Comparison of ENCODE assay signal across 8 cellular contexts in the genomic region with DNA sequence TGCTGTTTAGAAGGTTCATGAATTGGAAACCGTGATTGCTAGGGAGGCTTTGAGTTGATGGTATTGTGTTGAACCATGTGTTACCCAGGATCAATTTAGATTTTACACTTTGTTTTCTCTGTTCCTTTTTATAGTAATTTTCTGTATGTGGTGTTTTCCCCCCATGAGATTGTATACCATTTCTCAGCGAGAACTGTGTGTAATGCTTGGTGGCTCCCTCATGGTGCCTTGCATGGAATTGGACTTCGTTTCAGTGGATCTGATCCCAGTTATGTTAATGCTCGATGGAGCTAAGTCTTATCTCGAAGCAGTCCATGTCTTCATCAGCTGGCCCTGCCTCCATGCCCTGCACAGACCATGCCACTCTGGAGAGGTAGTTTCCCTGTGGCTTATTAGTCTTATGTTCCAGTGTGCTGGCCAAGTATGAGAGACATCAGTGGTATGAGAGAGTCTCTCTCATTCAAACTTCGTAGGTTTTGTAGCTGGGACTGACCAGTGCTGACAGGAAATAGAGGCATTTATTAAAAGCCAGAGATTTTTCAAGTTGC. TPM values are rescaled to one million over a fixed set of nuclear protein-coding genes. Genes with fewer than 3 reads are reported as not detected.
DNase-seq lines count a peak whose midpoint lies in the region; ATAC-seq and TF ChIP-seq lines count a peak whose summit lies in the region.

No MANE protein-coding gene starts in this region.

- 56 to 63% methylated on average over 5 to 6 of the region's 6 CpGs for WGBS in testis, 2 donors

- no TSS peak for BruUV-seq in Calu3 (replicated peaks; lab: Mats Ljungman, UMichigan)

- H3K27me3 Mint-ChIP-seq in activated naive CD8-positive, alpha-beta T cell treated with anti-CD3 and anti-CD28 coated beads for 36 hours = no peaks in the 10 kb centered on the region
- H3K27me3 Mint-ChIP-seq in natural killer cell (ENCODE audit: low read depth in 2 of 2) = no peaks in the 10 kb centered on the region
- H3K27me3 Mint-ChIP-seq in Calu3 (ENCODE audit: unreplicated experiment) = no peaks in the 10 kb centered on the region

- peak overlapping the region; percentile 8 for H3K27ac Mint-ChIP-seq in activated naive CD8-positive, alpha-beta T cell treated with anti-CD3 and anti-CD28 coated beads for 36 hours
- peak overlapping the region; percentile 38 to 50 for H3K27ac Mint-ChIP-seq in natural killer cell
- no peak overlapping the region for H3K27ac Mint-ChIP-seq in Calu3 (ENCODE audit: unreplicated experiment)

- H3K4me3 Mint-ChIP-seq in activated naive CD8-positive, alpha-beta T cell treated with anti-CD3 and anti-CD28 coated beads for 36 hours = no peak overlapping the region
- H3K4me3 Mint-ChIP-seq in natural killer cell = no peak overlapping the region
- no peak overlapping the region for H3K4me3 Mint-ChIP-seq in Calu3 (ENCODE audit: low read depth, unreplicated experiment)

- no peaks in the 10 kb centered on the region for H3K27me3 ChIP-seq in testis

- H3K4me1 Mint-ChIP-seq in activated naive CD8-positive, alpha-beta T cell treated with anti-CD3 and anti-CD28 coated beads for 36 hours = peaks cover 34% of the 10 kb centered on the region
- H3K4me1 Mint-ChIP-seq in natural killer cell = peaks cover 37 to 45% of the 10 kb centered on the region in 2 donors
- peaks cover 12% of the 10 kb centered on the region for H3K4me1 Mint-ChIP-seq in Calu3 (ENCODE audit: low read depth, unreplicated experiment)

- H3K9me3 ChIP-seq in testis = no peaks in the 10 kb centered on the region

- TF ChIP-seq CTCF in natural killer cell (IDR thresholded peaks at IDR 0.05) (no peak), testis (IDR thresholded peaks at IDR 0.05) (no peak), Calu3 (IDR thresholded peaks at IDR 0.05; ENCODE audit: unreplicated experiment) (no peak)

- H3K36me3 ChIP-seq in testis (ENCODE audit: low read depth, missing control alignments) = no peaks in the 10 kb centered on the region

- CTCF ChIA-PET in Calu3 (lab: Charles Lee) = interaction anchor here (0.7 to 1.3 kb wide), 2 partner anchors 9 to 12 kb away, joined by 3 to 5 read pairs; no protein-coding TSS in a partner anchor

- TF ChIP-seq POLR2A in testis (IDR thresholded peaks at IDR 0.05) = no peak

- peaks cover 13% of the 10 kb centered on the region for H3K4me1 ChIP-seq in testis

- H3K4me3 ChIP-seq in testis = no peak overlapping the region

- intact Hi-C loops in natural killer cell (cut with micrococcal nuclease) (no loop called here), testis (cut with DNase I; ENCODE audit: low total_unique reads) (no loop called here), Calu3 (cut with micrococcal nuclease; ENCODE audit: unreplicated experiment) (no loop called here)

- H3K27ac ChIP-seq in testis = no peak overlapping the region

- no peak for DNase-seq in activated naive CD8-positive, alpha-beta T cell treated with anti-CD3 and anti-CD28 coated beads for 36 hours
- DNase-seq in natural killer cell (no peak), testis (no peak), DMS 273 (lab: John Stamatoyannopoulos, UW; ENCODE audit: unreplicated experiment) (no peak), cerebellar cortex (ENCODE audit: low spot score) (no peak), Calu3 (no peak)

- H3K36me3 Mint-ChIP-seq in activated naive CD8-positive, alpha-beta T cell treated with anti-CD3 and anti-CD28 coated beads for 36 hours = peaks cover 12% of the 10 kb centered on the region
- no peaks in the 10 kb centered on the region for H3K36me3 Mint-ChIP-seq in natural killer cell
- H3K36me3 Mint-ChIP-seq in Calu3 (ENCODE audit: insufficient read depth, unreplicated experiment) = no peaks in the 10 kb centered on the region

- ATAC-seq in GM18502 (IDR thresholded peaks at IDR 0.05; ENCODE audit: poor library complexity, unreplicated experiment) (peak; percentile 50), GM21723 (IDR thresholded peaks at IDR 0.05; ENCODE audit: unreplicated experiment) (peak; percentile 54), natural killer cell (peak in 1 of 3 donors; percentile 24)

- H3K9me3 Mint-ChIP-seq in activated naive CD8-positive, alpha-beta T cell treated with anti-CD3 and anti-CD28 coated beads for 36 hours = no peaks in the 10 kb centered on the region
- H3K9me3 Mint-ChIP-seq in natural killer cell (no peaks in the 10 kb centered on the region), Calu3 (ENCODE audit: low read depth, unreplicated experiment) (no peaks in the 10 kb centered on the region)

RNA-seq across cellular contexts. Expression of gene PTPN1, which starts 18.7 kb away (rescaled TPM):
- 10 to 100 TPM; 53.0 to 54.0 TPM for total RNA-seq in activated naive CD8-positive, alpha-beta T cell treated with anti-CD3 and anti-CD28 coated beads for 36 hours
- total RNA-seq in natural killer cell (10 to 100 TPM; 52.9 to 64.5 (median 58.3) TPM), testis (10 to 100 TPM; 42.0 to 44.3 TPM), Calu3 (2022) (58.5 and 67.5 TPM in 2 replicates)
- 44.0 TPM for polyA plus RNA-seq in testis (ENCODE audit: insufficient read depth, low read depth, low replicate concordance)
